Comparison of ENCODE assay signal across 8 cellular contexts in the genomic region with DNA sequence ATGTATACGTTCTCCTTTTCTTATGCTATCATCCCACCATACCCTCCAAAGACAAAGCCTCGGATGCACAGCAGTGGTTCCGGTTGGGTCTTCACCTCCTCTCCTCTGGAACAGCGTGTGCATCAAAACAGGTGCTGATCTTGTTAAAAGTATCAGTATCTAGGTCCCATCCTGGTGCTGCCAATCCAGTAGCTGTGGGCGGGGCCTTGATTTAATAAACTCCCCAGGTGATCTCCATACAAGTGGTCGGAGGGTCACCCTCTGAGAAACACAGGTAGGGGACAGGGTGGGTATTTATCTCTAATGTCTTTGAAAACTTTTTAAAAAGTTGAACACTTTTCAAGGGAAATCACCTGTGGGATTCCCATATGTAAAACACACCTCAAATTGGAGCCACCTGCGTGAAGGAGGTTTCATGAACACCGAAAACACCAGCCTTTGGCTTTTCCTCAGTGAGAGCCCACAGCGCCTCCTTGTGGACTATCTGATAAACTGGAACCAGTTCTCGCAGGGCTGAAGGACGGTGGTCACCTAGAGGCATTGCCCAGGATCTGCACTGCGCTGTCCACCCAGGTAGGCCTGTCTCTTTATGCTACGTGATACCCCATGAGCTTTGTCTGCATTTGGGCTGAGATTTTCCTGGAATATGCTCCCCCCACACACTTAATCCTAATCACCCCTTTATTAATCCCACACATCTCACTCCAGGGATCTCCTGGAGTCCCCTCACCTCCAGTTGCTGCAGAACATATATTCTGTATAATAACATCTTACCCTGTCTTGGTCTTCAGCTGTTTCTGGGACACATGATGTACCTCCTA.
A peak's percentile ranks its signal among the peaks of the same experiment; 100 is the strongest.
DNase-seq lines count a peak whose midpoint lies in the region; ATAC-seq lines count a peak whose summit lies in the region.

No MANE protein-coding gene starts in this region.

- DNase-seq in COLO668 (lab: John Stamatoyannopoulos, UW; ENCODE audit: unreplicated experiment) (peak; percentile 62), HS-5 (ENCODE audit: low read depth) (peak; percentile 19), RKO (ENCODE audit: low spot score) (peak; percentile 63), ecto neural progenitor cell (ENCODE audit: low spot score) (peak; percentile 86), myocyte (ENCODE audit: low read depth) (peak; percentile 32), GDM1 (lab: John Stamatoyannopoulos, UW) (no peak)

- ATAC-seq in GM18502 (IDR thresholded peaks at IDR 0.05; ENCODE audit: poor library complexity, unreplicated experiment): peak; percentile 37
- no peak for ATAC-seq in GM21717 (IDR thresholded peaks at IDR 0.05; ENCODE audit: unreplicated experiment)
